18 cellular contexts compared by ENCODE assay signal in genomic region chr6:119552016-119552415, GRCh38.
"Had no signal": no experiment of that assay in that cellular context is flagged by ENCODE, and none has a peak within 500 bp of the region (broad histone marks: within the 10 kb centered on the region; RNA-seq: fewer than 3 reads in every experiment).

No MANE protein-coding gene starts in this region.

- H3K4me3 Mint-ChIP-seq: activated CD8-positive, alpha-beta T cell treated with anti-CD3 and anti-CD28 coated beads for 36 hours; activated naive CD8-positive, alpha-beta T cell treated with anti-CD3 and anti-CD28 coated beads, Interleukin-2, amount 10 ng/mL, durations not matched to agents 7 days and 5 days; T-helper 17 cell had no signal

- H3K27me3 Mint-ChIP-seq: activated CD8-positive, alpha-beta T cell treated with anti-CD3 and anti-CD28 coated beads for 36 hours had no signal

- H3K9me3 Mint-ChIP-seq: activated naive CD8-positive, alpha-beta T cell treated with anti-CD3 and anti-CD28 coated beads, Interleukin-2, amount 10 ng/mL, durations not matched to agents 7 days and 5 days had no signal

- H3K4me1 ChIP-seq: adrenal gland had no signal

- H3K4me1 Mint-ChIP-seq: activated naive CD8-positive, alpha-beta T cell treated with anti-CD3 and anti-CD28 coated beads, Interleukin-2, amount 10 ng/mL, durations not matched to agents 7 days and 5 days; T-helper 17 cell had no signal

- H3K27ac Mint-ChIP-seq: activated CD8-positive, alpha-beta T cell treated with anti-CD3 and anti-CD28 coated beads for 36 hours; activated naive CD8-positive, alpha-beta T cell treated with anti-CD3 and anti-CD28 coated beads, Interleukin-2, amount 10 ng/mL, durations not matched to agents 7 days and 5 days; T-helper 17 cell had no signal

- H3K36me3 ChIP-seq: adrenal gland had no signal

- H3K4me3 ChIP-seq: adrenal gland had no signal

- ATAC-seq: activated CD8-positive, alpha-beta T cell treated with anti-CD3 and anti-CD28 coated beads for 36 hours; T-helper 17 cell had no signal

- H3K9me3 ChIP-seq: adrenal gland had no signal

- DNase-seq: activated CD4-positive, CD25-positive, alpha-beta regulatory T cell; activated CD8-positive, alpha-beta memory T cell treated with anti-CD3 and anti-CD28 coated beads, Interleukin-2, amount 50 U/mL, for 48 hours; activated CD8-positive, alpha-beta T cell treated with anti-CD3 and anti-CD28 coated beads for 36 hours; activated naive CD4-positive, alpha-beta T cell treated with anti-CD3 and anti-CD28 coated beads, Interleukin-2, amount 50 U/mL, for 16 hours; activated naive CD8-positive, alpha-beta T cell treated with anti-CD3 and anti-CD28 coated beads, Interleukin-2, amount 10 ng/mL, durations not matched to agents 7 days and 5 days; activated T-cell treated with anti-CD3 and anti-CD28 coated beads, Interleukin-2, amount 50 U/mL, for 1 hour; adrenal gland; anterior cingulate cortex; cerebellar nuclear complex; NCI-H1092 treated with DMSO at 0.1 percent for 48 hours; NCI-H1417 treated with DMSO at 0.1 percent for 48 hours; NCI-H1694 treated with DMSO at 0.1 percent for 48 hours; NCI-H2029 treated with DMSO at 0.1 percent for 48 hours; NCI-H510A treated with DMSO at 0.1 percent for 48 hours; SIG-M5; T-helper 17 cell; T-helper 9 cell had no signal

- H3K27me3 ChIP-seq: adrenal gland had no signal

- H3K27ac ChIP-seq: adrenal gland, VCaP had no signal
